ENCODE assay signal across 8 cellular contexts in genomic region chr22:39634530-39635399, GRCh38.
DNase-seq lines count a peak whose midpoint lies in the region; ATAC-seq, FAIRE-seq and TF ChIP-seq lines count a peak whose summit lies in the region.

No MANE protein-coding gene starts in this region.

- H3K27ac Mint-ChIP-seq in astrocyte (ENCODE audit: unreplicated experiment) (no peak overlapping the region), mesothelial cell of epicardium (peak overlapping the region; percentile 28)
- H3K27ac Mint-ChIP-seq in CD4-positive, alpha-beta memory T cell = peak overlapping the region in 3 of 7 donors; percentile 16 to 81 (median 43)

- DNase-seq in COLO829 (ENCODE audit: low spot score) = peak; percentile 95
- peak; percentile 85 for DNase-seq in HTR-8/SVneo (ENCODE audit: insufficient read length, low spot score)
- DNase-seq in astrocyte (ENCODE audit: low read depth) = peak; percentile 83
- peak in 1 of 2 experiments; percentile 70 for DNase-seq in mesothelial cell of epicardium (ENCODE audit: low spot score in 2 of 2, unreplicated experiment in 2 of 2)
- DNase-seq in activated effector memory CD4-positive, alpha-beta T cell treated with Interleukin-2 at 50 U/mL for 16 hours = no peak
- no peak for DNase-seq in ascending aorta (ENCODE audit: low spot score in 2 of 2)
- DNase-seq in CD4-positive, alpha-beta memory T cell = no peak

- no peaks in the 10 kb centered on the region for H3K9me3 ChIP-seq in astrocyte (ENCODE audit: insufficient read depth, low read depth, low read length)
- no peaks in the 10 kb centered on the region for H3K9me3 ChIP-seq in ascending aorta
- no peaks in the 10 kb centered on the region for H3K9me3 ChIP-seq in CD4-positive, alpha-beta memory T cell (ENCODE audit: control insufficient read depth in 1 of 2, low read length in 2 of 2)

- FAIRE-seq in HTR-8/SVneo (lab: Jason Lieb, UNC) (peak; percentile 91), astrocyte (lab: Jason Lieb, UNC) (peak; percentile 85)

- TF ChIP-seq CTCF in astrocyte (IDR thresholded peaks at IDR 0.05; ENCODE audit: insufficient read depth, low read depth, low read length) (no peak), mesothelial cell of epicardium (IDR thresholded peaks at IDR 0.05; ENCODE audit: unreplicated experiment) (no peak), ascending aorta (IDR thresholded peaks at IDR 0.05) (no peak)

- peaks cover 3% of the 10 kb centered on the region for H3K27me3 ChIP-seq in astrocyte (ENCODE audit: insufficient read depth, low read length)
- no peaks in the 10 kb centered on the region for H3K27me3 ChIP-seq in ascending aorta
- H3K27me3 ChIP-seq in CD4-positive, alpha-beta memory T cell (ENCODE audit: insufficient read depth, low read length) = no peaks in the 10 kb centered on the region

- no peak overlapping the region for H3K4me3 Mint-ChIP-seq in astrocyte (ENCODE audit: unreplicated experiment)
- no peak overlapping the region for H3K4me3 Mint-ChIP-seq in mesothelial cell of epicardium
- no peak overlapping the region for H3K4me3 Mint-ChIP-seq in CD4-positive, alpha-beta memory T cell

- CTCF ChIA-PET in CD4-positive, alpha-beta memory T cell (lab: Charles Lee; ENCODE audit: partially characterized antibody) = no interaction called here

- H3K4me1 Mint-ChIP-seq in astrocyte (ENCODE audit: low read depth, unreplicated experiment) = peaks cover 6% of the 10 kb centered on the region
- H3K4me1 Mint-ChIP-seq in mesothelial cell of epicardium = peaks cover 13% of the 10 kb centered on the region
- H3K4me1 Mint-ChIP-seq in CD4-positive, alpha-beta memory T cell = peaks cover 0 to 7% (median 5%) of the 10 kb centered on the region in 4 donors

- no peak overlapping the region for H3K9ac ChIP-seq in astrocyte (ENCODE audit: low read length)

- H3K4me2 ChIP-seq in astrocyte (ENCODE audit: low read length) = peak overlapping the region; percentile 65

- POLR2A ChIA-PET in CD4-positive, alpha-beta memory T cell (lab: Charles Lee; ENCODE audit: partially characterized antibody) = no interaction called here

- H3K4me3 ChIP-seq in astrocyte (ENCODE audit: insufficient read depth, low read depth, low read length) (no peak overlapping the region), ascending aorta (no peak overlapping the region)
- no peak overlapping the region for H3K4me3 ChIP-seq in CD4-positive, alpha-beta memory T cell (ENCODE audit: low read length in 2 of 2)

- H2AFZ ChIP-seq in astrocyte (ENCODE audit: low read depth, low read length) = no peak overlapping the region

- H3K79me2 ChIP-seq in astrocyte (ENCODE audit: insufficient read depth, low read length) = no peaks in the 10 kb centered on the region

- H3K36me3 ChIP-seq in astrocyte (ENCODE audit: insufficient read depth, low read length) (no peaks in the 10 kb centered on the region), ascending aorta (no peaks in the 10 kb centered on the region)
- no peaks in the 10 kb centered on the region for H3K36me3 ChIP-seq in CD4-positive, alpha-beta memory T cell (ENCODE audit: insufficient read depth, low read length)

- ATAC-seq in HG02798 (IDR thresholded peaks at IDR 0.05; ENCODE audit: poor library complexity, unreplicated experiment) = no peak

- H3K27me3 Mint-ChIP-seq in astrocyte (ENCODE audit: low read depth, unreplicated experiment) (peaks cover 43% of the 10 kb centered on the region), mesothelial cell of epicardium (ENCODE audit: low read depth) (peaks cover 2% of the 10 kb centered on the region)
- no peaks in the 10 kb centered on the region for H3K27me3 Mint-ChIP-seq in CD4-positive, alpha-beta memory T cell

- H3K27ac ChIP-seq in astrocyte (ENCODE audit: low read depth, low read length) (no peak overlapping the region), ascending aorta (no peak overlapping the region)
- H3K27ac ChIP-seq in CD4-positive, alpha-beta memory T cell (ENCODE audit: low read depth, low read length) = no peak overlapping the region

- no peaks in the 10 kb centered on the region for H4K20me1 ChIP-seq in astrocyte (ENCODE audit: insufficient read depth, low read length)

- no peaks in the 10 kb centered on the region for H3K9me3 Mint-ChIP-seq in astrocyte (ENCODE audit: unreplicated experiment)
- H3K9me3 Mint-ChIP-seq in mesothelial cell of epicardium = peaks cover 8% of the 10 kb centered on the region
- H3K9me3 Mint-ChIP-seq in CD4-positive, alpha-beta memory T cell = peaks cover 0 to 10% (median 2%) of the 10 kb centered on the region in 8 donors

- H3K4me1 ChIP-seq in astrocyte (ENCODE audit: insufficient read depth, low read length) = peaks cover 19% of the 10 kb centered on the region
- no peaks in the 10 kb centered on the region for H3K4me1 ChIP-seq in ascending aorta
- H3K4me1 ChIP-seq in CD4-positive, alpha-beta memory T cell (ENCODE audit: insufficient read depth, low read length) = no peaks in the 10 kb centered on the region

- intact Hi-C loops in ascending aorta (cut with DNase I) = no loop called here
- intact Hi-C loops in CD4-positive, alpha-beta memory T cell (cut with micrococcal nuclease) = no loop called here

- H3K36me3 Mint-ChIP-seq in astrocyte (ENCODE audit: low read depth, unreplicated experiment) (no peaks in the 10 kb centered on the region), mesothelial cell of epicardium (no peaks in the 10 kb centered on the region)
- no peaks in the 10 kb centered on the region for H3K36me3 Mint-ChIP-seq in CD4-positive, alpha-beta memory T cell

Comparison
In these comparisons a context has a peak if more than half of its experiments do, and no peak if none do; other contexts are left out.
1. DNase-seq: peak in COLO829 (single experiment), HTR-8/SVneo (single experiment) and astrocyte (single experiment); none in activated effector memory CD4-positive, alpha-beta T cell treated with Interleukin-2 at 50 U/mL for 16 hours (single experiment), ascending aorta (0 of 2) and CD4-positive, alpha-beta memory T cell (0 of 5).